In the genomic region with DNA sequence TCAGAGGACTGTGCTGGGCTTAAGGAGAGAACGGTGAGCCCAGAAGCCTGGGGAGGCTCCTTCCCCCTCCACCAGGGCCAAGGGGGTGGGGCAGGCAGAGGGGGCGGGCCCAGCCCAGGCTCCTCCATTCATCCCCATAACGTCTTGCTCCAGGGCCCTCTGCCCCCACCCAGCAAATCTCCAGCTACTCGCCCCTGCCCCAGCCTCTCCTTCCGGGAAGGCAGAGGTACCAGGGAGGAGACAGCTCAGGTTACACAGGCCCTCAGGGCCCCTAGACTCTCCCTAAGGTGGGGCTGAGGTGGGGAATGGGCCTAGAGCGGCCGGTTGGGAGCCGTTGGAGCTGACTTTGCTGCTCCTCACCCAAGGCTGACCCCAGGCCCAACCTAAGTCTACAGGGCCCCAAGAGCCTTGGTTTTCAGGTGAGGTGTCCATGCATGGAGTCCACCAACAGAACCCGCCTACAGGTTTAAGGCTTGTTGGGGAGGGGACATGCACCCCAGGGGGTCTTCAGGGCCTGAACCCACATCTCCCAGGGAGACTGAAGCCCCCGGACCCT, we compare ENCODE assay signal across 8 cellular contexts. TPM values are rescaled to one million over a fixed set of nuclear protein-coding genes. Genes with fewer than 3 reads are reported as not detected.
DNase-seq lines count a peak whose midpoint lies in the region; ATAC-seq and TF ChIP-seq lines count a peak whose summit lies in the region.

No MANE protein-coding gene starts in this region.

- H3K4me2 ChIP-seq in DND-41 (ENCODE audit: insufficient read depth, low read length): no peak overlapping the region
- H3K4me2 ChIP-seq in OCI-LY1 (ENCODE audit: low read length): peak overlapping the region; percentile 84
- H3K4me2 ChIP-seq in neural progenitor cell: peak overlapping the region; percentile 95

- H3K4me1 ChIP-seq in DND-41 (ENCODE audit: insufficient read depth, low read length) (no peaks in the 10 kb centered on the region), OCI-LY1 (ENCODE audit: insufficient read depth, low read length, severe bottlenecking) (peaks cover 16% of the 10 kb centered on the region), neural progenitor cell (peaks cover 83% of the 10 kb centered on the region)

- H3K9me3 Mint-ChIP-seq in neural progenitor cell: no peaks in the 10 kb centered on the region
- H3K9me3 Mint-ChIP-seq in activated naive CD4-positive, alpha-beta T cell treated with anti-CD3 and anti-CD28 coated beads, Interleukin-2, amount 10 ng/mL, durations not matched to agents 7 days and 5 days: no peaks in the 10 kb centered on the region

- peaks cover 34% of the 10 kb centered on the region for H3K4me1 Mint-ChIP-seq in neural progenitor cell
- no peaks in the 10 kb centered on the region for H3K4me1 Mint-ChIP-seq in activated naive CD4-positive, alpha-beta T cell treated with anti-CD3 and anti-CD28 coated beads, Interleukin-2, amount 10 ng/mL, durations not matched to agents 7 days and 5 days

- H3K79me2 ChIP-seq in DND-41 (ENCODE audit: insufficient read depth, low read length) (no peaks in the 10 kb centered on the region), OCI-LY1 (ENCODE audit: insufficient read depth, low read length) (no peaks in the 10 kb centered on the region), neural progenitor cell (ENCODE audit: low read depth) (peaks cover 62% of the 10 kb centered on the region)

- H3K36me3 Mint-ChIP-seq in neural progenitor cell: no peaks in the 10 kb centered on the region
- H3K36me3 Mint-ChIP-seq in activated naive CD4-positive, alpha-beta T cell treated with anti-CD3 and anti-CD28 coated beads, Interleukin-2, amount 10 ng/mL, durations not matched to agents 7 days and 5 days: no peaks in the 10 kb centered on the region

- no peak overlapping the region for H3K9ac ChIP-seq in DND-41 (ENCODE audit: low read depth, low read length)
- H3K9ac ChIP-seq in OCI-LY1 (ENCODE audit: low read length): no peak overlapping the region
- H3K9ac ChIP-seq in neural progenitor cell: no peak overlapping the region

- no peak overlapping the region for H3K27ac ChIP-seq in DND-41 (ENCODE audit: low read length)
- H3K27ac ChIP-seq in OCI-LY1 (ENCODE audit: low read depth, low read length, poor library complexity, severe bottlenecking): no peak overlapping the region
- H3K27ac ChIP-seq in epithelial cell of prostate: peak overlapping the region; percentile 80
- H3K27ac ChIP-seq in neural progenitor cell: peak overlapping the region; percentile 53

- TF ChIP-seq CTCF in DND-41 (IDR thresholded peaks at IDR 0.05; ENCODE audit: borderline replicate concordance, extremely low read depth, low read length, poor library complexity, severe bottlenecking): no peak
- TF ChIP-seq CTCF in OCI-LY1 (IDR thresholded peaks at IDR 0.05; ENCODE audit: low read length): no peak
- no peak for TF ChIP-seq CTCF in neural progenitor cell (IDR thresholded peaks at IDR 0.05)

- H4K20me1 ChIP-seq in DND-41 (ENCODE audit: insufficient read depth, low read length) (peaks cover 15% of the 10 kb centered on the region), OCI-LY1 (ENCODE audit: insufficient read depth, low read length) (no peaks in the 10 kb centered on the region), neural progenitor cell (ENCODE audit: low read depth) (peaks cover 58% of the 10 kb centered on the region)

- H3K36me3 ChIP-seq in DND-41 (ENCODE audit: insufficient read depth, low read length): no peaks in the 10 kb centered on the region
- H3K36me3 ChIP-seq in OCI-LY1 (ENCODE audit: insufficient read depth, low read length): no peaks in the 10 kb centered on the region
- no peaks in the 10 kb centered on the region for H3K36me3 ChIP-seq in neural progenitor cell

- 0 out of 3 replicates have a peak, but pooled peaks have one; percentile 25 for ATAC-seq in DND-41 (ENCODE audit: insufficient read depth, low read depth)
- ATAC-seq in GM21515 (IDR thresholded peaks at IDR 0.05; ENCODE audit: unreplicated experiment): no peak
- no peak for ATAC-seq in HG02852 (IDR thresholded peaks at IDR 0.05; ENCODE audit: unreplicated experiment)

- H2AFZ ChIP-seq in DND-41 (ENCODE audit: low read depth, low read length): no peak overlapping the region
- H2AFZ ChIP-seq in OCI-LY1 (ENCODE audit: low read length): no peak overlapping the region
- H2AFZ ChIP-seq in neural progenitor cell (replicated peaks): no peak overlapping the region

- H3F3A ChIP-seq in OCI-LY1 (ENCODE audit: insufficient read depth, low read length) (no peaks in the 10 kb centered on the region), neural progenitor cell (ENCODE audit: low read depth) (peaks cover 73% of the 10 kb centered on the region)

- H3K4me3 ChIP-seq in DND-41 (ENCODE audit: low read depth in 1 of 2, low read length in 2 of 2): no peak overlapping the region
- H3K4me3 ChIP-seq in OCI-LY1 (ENCODE audit: low read depth, low read length, poor library complexity, severe bottlenecking): peak overlapping the region; percentile 65
- H3K4me3 ChIP-seq in neural progenitor cell: peak overlapping the region; percentile 98

- peak overlapping the region; percentile 76 for H3K4me3 Mint-ChIP-seq in neural progenitor cell
- no peak overlapping the region for H3K4me3 Mint-ChIP-seq in activated naive CD4-positive, alpha-beta T cell treated with anti-CD3 and anti-CD28 coated beads, Interleukin-2, amount 10 ng/mL, durations not matched to agents 7 days and 5 days

- CTCF ChIA-PET in activated naive CD4-positive, alpha-beta T cell treated with anti-CD3 and anti-CD28 coated beads, Interleukin-2, amount 10 ng/mL, durations not matched to agents 7 days and 5 days (lab: Charles Lee): no interaction called here

- DNase-seq in DND-41 (no peak), epithelial cell of prostate (ENCODE audit: low read depth, low spot score) (no peak), neural progenitor cell (ENCODE audit: low spot score) (peak; percentile 59)
- DNase-seq in activated CD4-positive, alpha-beta T cell treated with anti-CD3 and anti-CD28 coated beads for 4 hours: no peak
- DNase-seq in activated naive CD4-positive, alpha-beta T cell treated with anti-CD3 and anti-CD28 coated beads, Interleukin-2, amount 10 ng/mL, durations not matched to agents 7 days and 5 days: no peak

- peaks cover 4% of the 10 kb centered on the region for H3K27me3 Mint-ChIP-seq in neural progenitor cell (ENCODE audit: insufficient read depth, low read depth)
- peaks cover 71% of the 10 kb centered on the region for H3K27me3 Mint-ChIP-seq in activated naive CD4-positive, alpha-beta T cell treated with anti-CD3 and anti-CD28 coated beads, Interleukin-2, amount 10 ng/mL, durations not matched to agents 7 days and 5 days

- H3K9me3 ChIP-seq in DND-41 (ENCODE audit: insufficient read depth, low read length, severe bottlenecking) (no peaks in the 10 kb centered on the region), OCI-LY1 (ENCODE audit: low read length) (no peaks in the 10 kb centered on the region), neural progenitor cell (ENCODE audit: low read depth) (no peaks in the 10 kb centered on the region)

- no peak overlapping the region for H3K27ac Mint-ChIP-seq in neural progenitor cell
- H3K27ac Mint-ChIP-seq in activated naive CD4-positive, alpha-beta T cell treated with anti-CD3 and anti-CD28 coated beads, Interleukin-2, amount 10 ng/mL, durations not matched to agents 7 days and 5 days: no peak overlapping the region

- peaks cover 2% of the 10 kb centered on the region for H3K27me3 ChIP-seq in DND-41 (ENCODE audit: insufficient read depth, low read length, poor library complexity)
- peaks cover 22% of the 10 kb centered on the region; the same call in 1 of the 2 replicates for H3K27me3 ChIP-seq in OCI-LY1 (ENCODE audit: insufficient read depth, low read length)
- no peaks in the 10 kb centered on the region for H3K27me3 ChIP-seq in neural progenitor cell

- no peaks in the 10 kb centered on the region for H3K9me2 ChIP-seq in OCI-LY1 (ENCODE audit: low read depth, low read length)

RNA-seq across cellular contexts. Expression of gene LAMA5, which starts 1.2 kb away (rescaled TPM):
- total RNA-seq in neural progenitor cell (ENCODE audit: low replicate concordance): 12.1 and 63.9 TPM in 2 replicates

RNA-seq across cellular contexts. Expression of gene RPS21, which starts 21.0 kb away (rescaled TPM):
- 1,629 and 1,765 TPM in 2 replicates for total RNA-seq in neural progenitor cell (ENCODE audit: low replicate concordance)

RNA-seq across cellular contexts. Expression of gene CABLES2, which starts 41.2 kb away (rescaled TPM):
- 8.1 and 13.8 TPM in 2 replicates for total RNA-seq in neural progenitor cell (ENCODE audit: low replicate concordance)

Comparison
In these comparisons a context has a peak if more than half of its experiments do, and no peak if none do; other contexts are left out.
1. H3K27ac ChIP-seq: peak in epithelial cell of prostate (single experiment) and neural progenitor cell (single experiment); none in DND-41 (single experiment) and OCI-LY1 (single experiment).
2. H3K4me3 ChIP-seq: peak in OCI-LY1 (single experiment) and neural progenitor cell (single experiment); none in DND-41 (0 of 2).